Comparison of ENCODE assay signal across 23 cellular contexts in the genomic region with DNA sequence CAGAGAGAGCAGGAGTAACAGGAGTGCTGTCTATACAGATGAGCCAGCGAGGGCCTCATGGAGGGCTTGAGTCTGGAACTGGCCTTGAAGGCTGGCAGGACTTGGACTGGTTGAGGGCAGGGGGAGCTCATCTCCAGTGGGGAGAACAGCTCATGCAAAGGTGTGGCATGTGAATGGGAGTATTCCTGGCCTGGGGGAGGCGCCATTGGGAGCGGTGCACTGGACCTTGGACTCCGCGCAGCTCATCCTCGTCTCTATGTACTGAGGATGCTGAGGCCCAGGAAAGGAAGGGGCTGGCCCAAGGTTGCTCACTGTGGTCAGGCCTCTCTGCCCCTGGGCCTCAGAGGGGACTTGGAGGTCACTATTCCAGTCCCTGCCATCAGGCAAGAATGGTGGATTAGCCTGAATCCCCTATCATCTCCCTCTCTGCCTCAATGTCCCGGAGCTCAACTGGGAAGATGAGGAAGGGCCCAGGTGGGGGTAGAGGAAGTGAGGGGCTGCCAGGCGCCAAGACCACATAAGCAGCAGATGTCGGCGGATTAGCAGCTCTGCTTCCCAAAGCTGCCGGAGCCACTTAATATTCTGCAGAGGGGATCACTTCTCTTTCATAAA.
"Had no signal": no experiment of that assay in that cellular context is flagged by ENCODE, and none has a peak within 500 bp of the region (broad histone marks: within the 10 kb centered on the region; RNA-seq: fewer than 3 reads in every experiment).

No MANE protein-coding gene starts in this region.

- H3K4me2 ChIP-seq: hepatocyte had no signal

- H3K27me3 ChIP-seq: right lobe of liver, uterus had no signal

- H3K4me3 ChIP-seq: hepatocyte, mucosa of descending colon, pancreas, right lobe of liver, suprapubic skin, transverse colon, uterus had no signal

- H3K27ac Mint-ChIP-seq: activated CD4-positive, alpha-beta memory T cell treated with anti-CD3 and anti-CD28 coated beads for 36 hours; activated CD4-positive, alpha-beta T cell treated with anti-CD3 and anti-CD28 coated beads for 36 hours; activated CD8-positive, alpha-beta memory T cell treated with anti-CD3 and anti-CD28 coated beads, Interleukin-2, amount 10 ng/mL, durations not matched to agents 7 days and 5 days; activated naive CD8-positive, alpha-beta T cell; endodermal cell; memory B cell had no signal

- ATAC-seq: activated CD4-positive, alpha-beta T cell treated with anti-CD3 and anti-CD28 coated beads for 36 hours; activated CD8-positive, alpha-beta memory T cell treated with anti-CD3 and anti-CD28 coated beads, Interleukin-2, amount 10 ng/mL, durations not matched to agents 7 days and 5 days; mucosa of descending colon; pancreas; right lobe of liver; stimulated activated naive CD8-positive, alpha-beta T cell treated with anti-CD3 and anti-CD28 coated beads, Interleukin-15, amount 100 ng/mL, for 72 hours; WTC11 had no signal

- H3K4me3 Mint-ChIP-seq: activated CD4-positive, alpha-beta memory T cell treated with anti-CD3 and anti-CD28 coated beads for 36 hours; activated CD4-positive, alpha-beta T cell treated with anti-CD3 and anti-CD28 coated beads for 36 hours; activated CD8-positive, alpha-beta memory T cell treated with anti-CD3 and anti-CD28 coated beads, Interleukin-2, amount 10 ng/mL, durations not matched to agents 7 days and 5 days; activated naive CD8-positive, alpha-beta T cell; endodermal cell; memory B cell; stimulated activated naive CD8-positive, alpha-beta T cell treated with anti-CD3 and anti-CD28 coated beads, Interleukin-15, amount 100 ng/mL, for 72 hours; WTC11 had no signal

- H3K36me3 Mint-ChIP-seq: activated CD4-positive, alpha-beta memory T cell treated with anti-CD3 and anti-CD28 coated beads for 36 hours; activated naive CD8-positive, alpha-beta T cell had no signal

- FAIRE-seq: colon, pancreas, small intestine had no signal

- H3K27me3 Mint-ChIP-seq: activated CD4-positive, alpha-beta T cell treated with anti-CD3 and anti-CD28 coated beads for 36 hours; activated naive CD8-positive, alpha-beta T cell; memory B cell; naive B cell had no signal

- H3K4me1 ChIP-seq: pancreas, right lobe of liver, suprapubic skin, transverse colon, uterus had no signal

- H3K9me3 ChIP-seq: mucosa of descending colon, pancreas, right lobe of liver, suprapubic skin, transverse colon, uterus had no signal

- DNase-seq: activated CD4-positive, alpha-beta memory T cell treated with anti-CD3 and anti-CD28 coated beads for 36 hours; activated CD4-positive, alpha-beta T cell treated with anti-CD3 and anti-CD28 coated beads for 36 hours; activated CD8-positive, alpha-beta memory T cell treated with anti-CD3 and anti-CD28 coated beads, Interleukin-2, amount 10 ng/mL, durations not matched to agents 7 days and 5 days; central memory CD4-positive, alpha-beta T cell; endodermal cell; foreskin fibroblast; mucosa of descending colon; naive B cell; pancreas; right lobe of liver; small intestine; stimulated activated CD4-positive, alpha-beta T cell treated with anti-CD3 and anti-CD28 coated beads, Interleukin-15, amount 100 ng/mL, for 24 hours; stimulated activated CD4-positive, alpha-beta T cell treated with anti-CD3 and anti-CD28 coated beads, Interleukin-2, amount 100 ng/mL, for 48 hours; stimulated activated naive CD8-positive, alpha-beta T cell treated with anti-CD3 and anti-CD28 coated beads, Interleukin-15, amount 100 ng/mL, for 72 hours; transverse colon; uterus had no signal

- H3K27ac ChIP-seq: epithelial cell of prostate, hepatocyte, pancreas, right lobe of liver, suprapubic skin, transverse colon, uterus had no signal

- H3K9me3 Mint-ChIP-seq: endodermal cell, memory B cell had no signal

- H2AFZ ChIP-seq: hepatocyte had no signal

- H3K36me3 ChIP-seq: pancreas, right lobe of liver, suprapubic skin, transverse colon, uterus had no signal

- H3K79me2 ChIP-seq: hepatocyte had no signal
